Comparison of ENCODE assay signal across 27 cellular contexts in genomic region chr4:182258441-182259031, GRCh38. TPM values are rescaled to one million over a fixed set of nuclear protein-coding genes. Genes with fewer than 3 reads are reported as not detected.
"Had no signal": no experiment of that assay in that cellular context is flagged by ENCODE, and none has a peak within 500 bp of the region (broad histone marks: within the 10 kb centered on the region; RNA-seq: fewer than 3 reads in every experiment).

No MANE protein-coding gene starts in this region.

- H3K27ac ChIP-seq: adrenal gland, breast epithelium had no signal

- H3K9me3 ChIP-seq: adrenal gland, SK-N-SH had no signal

- H3K4me3 ChIP-seq: adrenal gland, breast epithelium had no signal

- H3K36me3 ChIP-seq: adrenal gland, breast epithelium had no signal

- H3K27me3 ChIP-seq: adrenal gland, breast epithelium had no signal

- DNase-seq: activated CD4-positive, alpha-beta T cell treated with anti-CD3 and anti-CD28 coated beads for 48 hours; activated CD4-positive, alpha-beta T cell treated with anti-CD3 and anti-CD28 coated beads, Interleukin-2, amount 50 U/mL, for 4 hours; activated CD4-positive, CD25-positive, alpha-beta regulatory T cell treated with anti-CD3 and anti-CD28 coated beads, Interleukin-2, amount 50 U/mL, for 72 hours; activated CD8-positive, alpha-beta memory T cell treated with anti-CD3 and anti-CD28 coated beads, Interleukin-2, amount 50 U/mL, for 48 hours; activated CD8-positive, alpha-beta T cell treated with anti-CD3 and anti-CD28 coated beads, Interleukin-2, amount 10 ng/mL, durations not matched to agents 7 days and 5 days; activated naive CD4-positive, alpha-beta T cell treated with anti-CD3 and anti-CD28 coated beads, Interleukin-2, amount 50 U/mL, for 16 hours; activated naive CD8-positive, alpha-beta T cell treated with anti-CD3 and anti-CD28 coated beads, Interleukin-2, amount 10 ng/mL, durations not matched to agents 7 days and 5 days; activated T-cell treated with anti-CD3 and anti-CD28 coated beads, Interleukin-2, amount 50 U/mL, for 1 hour; adrenal gland; anterior cingulate cortex; MM.1S; NCI-H1105; NCI-H1436; NCI-H1694 treated with DMSO at 0.1 percent for 48 hours; NCI-H2029 treated with DMSO at 0.1 percent for 48 hours; NCI-H345; NCI-H510A; NCI-H526 treated with DMSO at 0.1 percent for 48 hours; NCI-H82; RPMI8226; SK-N-SH; T-helper 1 cell had no signal

- H3K4me1 ChIP-seq: adrenal gland, breast epithelium had no signal

- ATAC-seq: activated CD8-positive, alpha-beta T cell treated with anti-CD3 and anti-CD28 coated beads, Interleukin-2, amount 10 ng/mL, durations not matched to agents 7 days and 5 days; Panc1; Right ventricle myocardium inferior had no signal

RNA-seq across cellular contexts. Expression of gene TENM3, which starts 15.3 kb away (rescaled TPM):
- total RNA-seq: activated CD8-positive, alpha-beta T cell treated with anti-CD3 and anti-CD28 coated beads, Interleukin-2, amount 10 ng/mL, durations not matched to agents 7 days and 5 days; activated naive CD8-positive, alpha-beta T cell treated with anti-CD3 and anti-CD28 coated beads, Interleukin-2, amount 10 ng/mL, durations not matched to agents 7 days and 5 days; OCI-LY7; T-helper 2 cell treated with Interferon-gamma antibody and Interleukin-4, amounts not matched to agents 100 ng/mL and 5 ng/mL, for 36 hours had no signal
